ENCODE assay signal across 20 cellular contexts in the genomic region with DNA sequence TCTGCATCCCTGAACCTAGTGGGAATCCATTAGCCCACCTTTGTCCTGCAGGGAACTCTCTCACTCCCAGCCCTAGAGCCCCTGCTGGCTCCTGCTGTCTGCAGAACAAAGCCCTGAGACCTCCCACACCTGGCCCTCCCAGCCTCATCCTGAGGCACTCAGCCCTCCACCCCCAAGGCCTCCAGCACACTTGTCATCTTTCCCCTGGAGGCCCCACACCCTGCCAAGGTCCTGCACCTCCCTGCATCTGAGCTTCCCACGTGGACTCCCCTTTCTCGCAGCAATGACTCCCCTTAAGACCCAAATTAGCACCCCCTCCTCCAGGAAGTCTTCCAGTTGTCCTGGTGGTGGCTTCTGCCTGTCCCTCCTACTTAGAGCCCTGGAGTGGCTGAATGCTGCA. TPM values are rescaled to one million over a fixed set of nuclear protein-coding genes. Genes with fewer than 3 reads are reported as not detected.
DNase-seq lines count a peak whose midpoint lies in the region; ATAC-seq and TF ChIP-seq lines count a peak whose summit lies in the region.
"Had no signal": no experiment of that assay in that cellular context is flagged by ENCODE, and none has a peak within 500 bp of the region (broad histone marks: within the 10 kb centered on the region; RNA-seq: fewer than 3 reads in every experiment).

No MANE protein-coding gene starts in this region.

- H3K4me3 Mint-ChIP-seq in H9 (peak overlapping the region in 1 of 2 experiments; percentile 29; a peak in 2 of 5 replicates), WTC11 (no peak overlapping the region)
- H3K4me3 Mint-ChIP-seq: CD8-positive, alpha-beta T cell had no signal

- no peak overlapping the region for H3K4me3 ChIP-seq in lower lobe of right lung
- H3K4me3 ChIP-seq in spleen = no peak overlapping the region
- no peak overlapping the region for H3K4me3 ChIP-seq in GM23248
- H3K4me3 ChIP-seq: BLaER1 treated with 17β-estradiol and CSF1 and Interleukin-3, amounts not matched to agents 10 nM and 100 nM; PC-9 had no signal

- H2AK5ac ChIP-seq in H9 (ENCODE audit: insufficient read length, low read length) = no peak overlapping the region

- no peak overlapping the region for H2AFZ ChIP-seq in H9 (ENCODE audit: low read length)
- no peak overlapping the region for H2AFZ ChIP-seq in GM23248
- H2AFZ ChIP-seq: PC-9 had no signal

- CTCF ChIA-PET in WTC11 (lab: Charles Lee) = interaction anchor here (1.2 kb wide), 1 partner anchor 146 kb away, joined by 3 read pairs; no protein-coding TSS in a partner anchor

- H4K91ac ChIP-seq in H9 (ENCODE audit: insufficient read length, low read depth, low read length) = peak overlapping the region; percentile 7

- H3K9me3 Mint-ChIP-seq in H9 (peaks cover 0 to 3% of the 10 kb centered on the region in 2 experiments; a peak in 1 of 5 replicates), WTC11 (peaks cover 3% of the 10 kb centered on the region; the same call in 1 of the 2 replicates)
- H3K9me3 Mint-ChIP-seq: CD8-positive, alpha-beta T cell had no signal

- no peak overlapping the region; the same call in 1 of the 2 replicates for H3K14ac ChIP-seq in H9 (ENCODE audit: insufficient read depth, low read length)

- in situ Hi-C loops in GM23248 (cut with MboI) = no loop called here

- H3T11ph ChIP-seq in H9 (ENCODE audit: low read length) = no peak overlapping the region

- H3K9me3 ChIP-seq in H9 (ENCODE audit: control insufficient read depth, low read depth, low read length) = no peaks in the 10 kb centered on the region
- no peaks in the 10 kb centered on the region for H3K9me3 ChIP-seq in lower lobe of right lung
- no peaks in the 10 kb centered on the region for H3K9me3 ChIP-seq in spleen
- H3K9me3 ChIP-seq in GM23248 (ENCODE audit: low read depth) = no peaks in the 10 kb centered on the region
- H3K9me3 ChIP-seq: BLaER1 treated with 17β-estradiol and CSF1 and Interleukin-3, amounts not matched to agents 10 nM and 100 nM had no signal

- H2BK12ac ChIP-seq in H9 (ENCODE audit: insufficient read length, low read depth, low read length) = no peak overlapping the region

- peaks cover 67% of the 10 kb centered on the region in 2 experiments for H3K4me1 Mint-ChIP-seq in H9
- H3K4me1 Mint-ChIP-seq in WTC11 = peaks cover 68% of the 10 kb centered on the region

- no peak overlapping the region for H2BK20ac ChIP-seq in H9 (ENCODE audit: low read depth, low read length, poor library complexity, severe bottlenecking)

- H3K27me3 Mint-ChIP-seq in H9 (ENCODE audit: low read depth) = peaks cover 8% of the 10 kb centered on the region
- peaks cover 10% of the 10 kb centered on the region for H3K27me3 Mint-ChIP-seq in WTC11 (ENCODE audit: low read depth)

- H3K36me3 ChIP-seq in lower lobe of right lung (no peaks in the 10 kb centered on the region), spleen (no peaks in the 10 kb centered on the region), GM23248 (ENCODE audit: low read depth) (no peaks in the 10 kb centered on the region)
- H3K36me3 ChIP-seq: BLaER1 treated with 17β-estradiol and CSF1 and Interleukin-3, amounts not matched to agents 10 nM and 100 nM had no signal

- H3K18ac ChIP-seq in H9 (ENCODE audit: insufficient read length, low read depth, low read length) = peak overlapping the region; percentile 32

- DNase-seq in H9 = peak; percentile 81
- DNase-seq in WTC11 (ENCODE audit: low spot score) = no peak
- DNase-seq in lower lobe of right lung = peak; percentile 26
- peak; percentile 47 for DNase-seq in spleen
- no peak for DNase-seq in GM23248
- DNase-seq: CD8-positive, alpha-beta T cell; DMS53; EL; HCEC 1CT; NCI-H1417 treated with DMSO at 0.1 percent for 48 hours; NCI-H1930; NCI-H2171; NCI-H526; PC-9; SIG-M5 had no signal

- H4K8ac ChIP-seq in H9 (replicated peaks; ENCODE audit: insufficient read length, low read depth, low read length) = no peak overlapping the region

- no peaks in the 10 kb centered on the region for H3K79me2 ChIP-seq in H9 (ENCODE audit: insufficient read depth, low read length)
- H3K79me2 ChIP-seq in GM23248 (ENCODE audit: insufficient read depth) = no peaks in the 10 kb centered on the region

- H2BK5ac ChIP-seq in H9 (ENCODE audit: insufficient read length, low read length) = no peak overlapping the region

- no peak overlapping the region for H3K4ac ChIP-seq in H9 (ENCODE audit: low read depth, low read length)

- WGBS in H9 (ENCODE audit: extremely low coverage, insufficient read length, low lambda C conversion rate) = no CpG with 5 or more reads among the region's 2 CpGs
- 82 to 95% (median 87%) methylated on average over 2 of the region's 2 CpGs for WGBS in spleen, 5 donors
- WGBS in GM23248 (ENCODE audit: low coverage in 1 of 2, low lambda C conversion rate in 2 of 2, missing lambda C conversion rate in 2 of 2), 2 experiments = 95 to 96% methylated on average over 2 of the region's 2 CpGs

- H2BK120ac ChIP-seq in H9 (ENCODE audit: low read depth, low read length, poor library complexity, severe bottlenecking) = no peak overlapping the region

- no peaks in the 10 kb centered on the region for H3K23me2 ChIP-seq in H9 (ENCODE audit: insufficient read length, low read depth, low read length, poor library complexity, severe bottlenecking)

- H3F3A ChIP-seq in GM23248 (ENCODE audit: insufficient read depth) = peaks cover 19% of the 10 kb centered on the region

- ATAC-seq in WTC11 = peak; percentile 9; the same call in 1 of the 2 replicates
- ATAC-seq in lower lobe of right lung = no peak
- ATAC-seq in GM21381 (IDR thresholded peaks at IDR 0.05; ENCODE audit: unreplicated experiment) = no peak
- no peak for ATAC-seq in HG03095 (IDR thresholded peaks at IDR 0.05; ENCODE audit: unreplicated experiment)
- ATAC-seq: CD8-positive, alpha-beta T cell; SK-N-SH treated with all-trans-retinoic acid at 6 μM for 48 hours had no signal

- intact Hi-C loops in lower lobe of right lung (cut with DNase I) = no loop called here
- intact Hi-C loops in spleen (cut with DNase I; ENCODE audit: low total_unique reads) = no loop called here

- no peaks in the 10 kb centered on the region; a peak in 1 of 7 replicates for H3K36me3 Mint-ChIP-seq in H9 (ENCODE audit: insufficient read depth in 1 of 3, low read depth in 3 of 3)
- no peaks in the 10 kb centered on the region for H3K36me3 Mint-ChIP-seq in WTC11
- H3K36me3 Mint-ChIP-seq: CD8-positive, alpha-beta T cell had no signal

- H3K9me2 ChIP-seq in GM23248 (ENCODE audit: insufficient read depth) = no peaks in the 10 kb centered on the region

- TF ChIP-seq CTCF in H9 (conservative IDR thresholded peaks at IDR 0.05) (no peak), WTC11 (IDR thresholded peaks at IDR 0.05) (no peak), lower lobe of right lung (IDR thresholded peaks at IDR 0.05) (no peak), spleen (IDR thresholded peaks at IDR 0.05 in 8 of 11, conservative IDR thresholded peaks at IDR 0.05 in 3 of 11) (no peak)

- peak overlapping the region; percentile 88 to 92 (median 90) for H3K27ac Mint-ChIP-seq in H9
- no peak overlapping the region for H3K27ac Mint-ChIP-seq in WTC11
- H3K27ac Mint-ChIP-seq: CD8-positive, alpha-beta T cell had no signal

- H3K9ac ChIP-seq in H9 (ENCODE audit: extremely low read depth, insufficient read length, low read length) = no peak overlapping the region
- no peak overlapping the region for H3K9ac ChIP-seq in GM23248
- H3K9ac ChIP-seq: BLaER1 treated with 17β-estradiol and CSF1 and Interleukin-3, amounts not matched to agents 10 nM and 100 nM had no signal

- H3K4me2 ChIP-seq in H9 (ENCODE audit: insufficient read depth, insufficient read length, low read length) = no peak overlapping the region
- H3K4me2 ChIP-seq in GM23248 (ENCODE audit: unreplicated experiment) = no peak overlapping the region
- H3K4me2 ChIP-seq: BLaER1 treated with 17β-estradiol and CSF1 and Interleukin-3, amounts not matched to agents 10 nM and 100 nM; PC-9 had no signal

- POLR2A ChIA-PET in WTC11 (lab: Charles Lee) = no interaction called here

- peaks cover 7% of the 10 kb centered on the region; the same call in 1 of the 2 replicates for H3K4me1 ChIP-seq in H9 (ENCODE audit: insufficient read depth, low read length)
- peaks cover 26% of the 10 kb centered on the region for H3K4me1 ChIP-seq in lower lobe of right lung
- H3K4me1 ChIP-seq in spleen = peaks cover 10 to 40% (median 21%) of the 10 kb centered on the region in 6 donors
- H3K4me1 ChIP-seq in GM23248 (ENCODE audit: insufficient read depth) = peaks cover 21% of the 10 kb centered on the region

- no peak overlapping the region for H2BK15ac ChIP-seq in H9 (ENCODE audit: low read depth, low read length)

- peaks cover 4% of the 10 kb centered on the region for H4K20me1 ChIP-seq in H9 (ENCODE audit: control insufficient read depth, insufficient read depth, insufficient read length)
- H4K20me1 ChIP-seq in GM23248 (ENCODE audit: insufficient read depth) = no peaks in the 10 kb centered on the region

- H3K27ac ChIP-seq in H9 (ENCODE audit: insufficient read length, low read depth, low read length) (no peak overlapping the region), lower lobe of right lung (no peak overlapping the region), spleen (no peak overlapping the region), GM23248 (no peak overlapping the region)
- H3K27ac ChIP-seq: BLaER1 treated with 17β-estradiol and CSF1 and Interleukin-3, amounts not matched to agents 10 nM and 100 nM; PC-9 had no signal

- H3K23ac ChIP-seq in H9 (ENCODE audit: insufficient read length, low read depth, low read length) = no peak overlapping the region

- no peaks in the 10 kb centered on the region for H3K79me1 ChIP-seq in H9 (ENCODE audit: insufficient read depth, low read depth, low read length, poor library complexity, severe bottlenecking)

- no peaks in the 10 kb centered on the region for H3K27me3 ChIP-seq in H9 (ENCODE audit: insufficient read depth, low read length)
- no peaks in the 10 kb centered on the region for H3K27me3 ChIP-seq in lower lobe of right lung (ENCODE audit: low read depth)
- peaks cover 0 to 23% (median 0%) of the 10 kb centered on the region in 7 donors for H3K27me3 ChIP-seq in spleen (replicated peaks in 1 of 7)
- no peaks in the 10 kb centered on the region for H3K27me3 ChIP-seq in GM23248 (replicated peaks; ENCODE audit: insufficient read depth)

- H4K5ac ChIP-seq in H9 (ENCODE audit: insufficient read length, low read depth, low read length) = no peak overlapping the region

- H3K56ac ChIP-seq in H9 (ENCODE audit: insufficient read length, low read depth, low read length) = no peak overlapping the region

- no peak for TF ChIP-seq POLR2A in spleen (IDR thresholded peaks at IDR 0.05)

TF ChIP-seq in WTC11, 78 proteins besides CTCF, POLR2A, EP300 and RAD21 (continues in another document):
- TF ChIP-seq SP1 (CRISPR knock-in tag; conservative IDR thresholded peaks at IDR 0.05) = peak; percentile 50; the same call in 1 of the 2 replicates

RNA-seq across cellular contexts. Expression of a gene that starts 42.3 kb away (rescaled TPM):
- total RNA-seq in H9 (2021) = not detected in 2 replicates
- total RNA-seq in WTC11 (2021) = not detected in 3 replicates
- not detected for total RNA-seq in lower lobe of right lung
- not detected for total RNA-seq in spleen
- not detected for polyA plus RNA-seq in spleen
- total RNA-seq in GM23248 (2014; rRNA removed; shearing (Covaris generic)) = not detected in 2 replicates
- polyA plus RNA-seq in GM23248 (2016; fragmentation: Nextera tagmentation; extraction: Ambion mirVana) = not detected in 2 replicates
- total RNA-seq: CD8-positive, alpha-beta T cell; MCF 10A; PC-9 had no signal

Comparison
In these comparisons a context has a peak if more than half of its experiments do, and no peak if none do; other contexts are left out.
1. DNase-seq: peak in H9 (single experiment), lower lobe of right lung (single experiment) and spleen (single experiment); none in WTC11 (single experiment) and GM23248 (single experiment).